ENCODE assay signal across 15 cellular contexts in genomic region chr1:12113433-12114339, GRCh38. TPM values are rescaled to one million over a fixed set of nuclear protein-coding genes. Genes with fewer than 3 reads are reported as not detected.
DNase-seq lines count a peak whose midpoint lies in the region.
"Had no signal": no experiment of that assay in that cellular context is flagged by ENCODE, and none has a peak within 500 bp of the region (broad histone marks: within the 10 kb centered on the region; RNA-seq: fewer than 3 reads in every experiment).

No MANE protein-coding gene starts in this region.

- peak overlapping the region; percentile 1 for H3K27ac Mint-ChIP-seq in activated naive CD8-positive, alpha-beta T cell treated with anti-CD3 and anti-CD28 coated beads for 36 hours
- H3K27ac Mint-ChIP-seq: GM23338, natural killer cell had no signal

- H3K36me3 ChIP-seq in H7 (replicated peaks; ENCODE audit: control insufficient read depth, insufficient read depth, low read length): peaks cover 2% of the 10 kb centered on the region
- H3K36me3 ChIP-seq: MG63 had no signal

- no peak overlapping the region for H3K4me3 Mint-ChIP-seq in activated naive CD8-positive, alpha-beta T cell treated with anti-CD3 and anti-CD28 coated beads for 36 hours
- H3K4me3 Mint-ChIP-seq: GM23338, natural killer cell had no signal

- H3K9me3 Mint-ChIP-seq in activated naive CD8-positive, alpha-beta T cell treated with anti-CD3 and anti-CD28 coated beads for 36 hours: no peaks in the 10 kb centered on the region
- H3K9me3 Mint-ChIP-seq: GM23338, natural killer cell had no signal

- peak; percentile 25 for DNase-seq in DMS53 (lab: John Stamatoyannopoulos, UW)
- DNase-seq in DMS53 treated with DMSO at 0.1 percent for 48 hours (lab: John Stamatoyannopoulos, UW; ENCODE audit: unreplicated experiment): no peak
- peak; percentile 11 to 28 for DNase-seq in Kasumi-1 (lab: John Stamatoyannopoulos, UW)
- no peak for DNase-seq in activated naive CD8-positive, alpha-beta T cell treated with anti-CD3 and anti-CD28 coated beads for 36 hours
- peak; percentile 77 for DNase-seq in iris pigment epithelial cell (ENCODE audit: low read depth)
- DNase-seq in SIG-M5 treated with dmso at 0.1 percent for 504 hours (lab: John Stamatoyannopoulos, UW; ENCODE audit: unreplicated experiment): no peak
- no peak for DNase-seq in H7
- no peak for DNase-seq in UCSD-AML1 (lab: John Stamatoyannopoulos, UW; ENCODE audit: unreplicated experiment)
- DNase-seq: activated CD4-positive, CD25-positive, alpha-beta regulatory T cell; activated naive CD4-positive, alpha-beta T cell; MG63; natural killer cell; stimulated activated CD4-positive, alpha-beta T cell treated with anti-CD3 and anti-CD28 coated beads, Interleukin-15, amount 100 ng/mL, for 24 hours; stimulated activated naive CD4-positive, alpha-beta T cell had no signal

- no peaks in the 10 kb centered on the region for H3K36me3 Mint-ChIP-seq in activated naive CD8-positive, alpha-beta T cell treated with anti-CD3 and anti-CD28 coated beads for 36 hours
- H3K36me3 Mint-ChIP-seq: natural killer cell had no signal

- no peaks in the 10 kb centered on the region; the same call in 1 of the 2 replicates for H3K27me3 ChIP-seq in H7 (ENCODE audit: control insufficient read depth, insufficient read depth, low read length)
- H3K27me3 ChIP-seq: MG63 had no signal

- H3K27me3 Mint-ChIP-seq in activated naive CD8-positive, alpha-beta T cell treated with anti-CD3 and anti-CD28 coated beads for 36 hours: no peaks in the 10 kb centered on the region

- H3K4me1 Mint-ChIP-seq in activated naive CD8-positive, alpha-beta T cell treated with anti-CD3 and anti-CD28 coated beads for 36 hours: peaks cover 12% of the 10 kb centered on the region
- H3K4me1 Mint-ChIP-seq: GM23338 had no signal

- no peak overlapping the region for H3K4me3 ChIP-seq in H7 (ENCODE audit: insufficient read depth, low read depth, low read length)
- H3K4me3 ChIP-seq: GM23338, MG63 had no signal

RNA-seq across cellular contexts. Expression of gene TNFRSF8, which starts 50.6 kb away (rescaled TPM):
- total RNA-seq in activated naive CD8-positive, alpha-beta T cell treated with anti-CD3 and anti-CD28 coated beads for 36 hours: 1 to 10 TPM; 1.9 to 2.6 TPM
- 14.6 and 16.0 TPM in 2 replicates for total RNA-seq in H7 (2014; rRNA removed; shearing (Covaris generic))

RNA-seq across cellular contexts. Expression of gene TNFRSF1B, which starts 53.1 kb away (rescaled TPM):
- 100 to 1,000 TPM; 187 to 193 TPM for total RNA-seq in activated naive CD8-positive, alpha-beta T cell treated with anti-CD3 and anti-CD28 coated beads for 36 hours
- total RNA-seq in H7 (2014; rRNA removed; shearing (Covaris generic)): 1.3 and 2.4 TPM in 2 replicates

Comparison
In these comparisons a context has a peak if more than half of its experiments do, and no peak if none do; other contexts are left out.
1. DNase-seq: peak in DMS53 (single experiment), Kasumi-1 (2 of 2) and iris pigment epithelial cell (single experiment); none in DMS53 treated with DMSO at 0.1 percent for 48 hours (single experiment), activated naive CD8-positive, alpha-beta T cell treated with anti-CD3 and anti-CD28 coated beads for 36 hours (single experiment), SIG-M5 treated with dmso at 0.1 percent for 504 hours (single experiment), H7 (single experiment) and UCSD-AML1 (single experiment).
2. RNA of gene TNFRSF1B, which starts 53.1 kb away (total RNA-seq): 187 to 193 TPM in activated naive CD8-positive, alpha-beta T cell treated with anti-CD3 and anti-CD28 coated beads for 36 hours; 1.3 to 2.4 TPM in H7; every median in the first group is over 10 times any median in the second.